Comparison of ENCODE assay signal across 27 cellular contexts in genomic region chr20:47534405-47534804, GRCh38. TPM values are rescaled to one million over a fixed set of nuclear protein-coding genes. Genes with fewer than 3 reads are reported as not detected.
A peak's percentile ranks its signal among the peaks of the same experiment; 100 is the strongest.
DNase-seq lines count a peak whose midpoint lies in the region; ATAC-seq and TF ChIP-seq lines count a peak whose summit lies in the region.
"Had no signal": no experiment of that assay in that cellular context is flagged by ENCODE, and none has a peak within 500 bp of the region (broad histone marks: within the 10 kb centered on the region; RNA-seq: fewer than 3 reads in every experiment).

No MANE protein-coding gene starts in this region.

- H3K9me2 ChIP-seq in DOHH2 (replicated peaks; ENCODE audit: control insufficient read depth, low read length) = no peaks in the 10 kb centered on the region
- H3K9me2 ChIP-seq: SK-N-SH had no signal

- H3K27ac Mint-ChIP-seq in activated naive CD4-positive, alpha-beta T cell treated with anti-CD3 and anti-CD28 coated beads for 36 hours = peak overlapping the region; percentile 18
- peak overlapping the region; percentile 70; the same call in 1 of the 2 replicates for H3K27ac Mint-ChIP-seq in WTC11
- H3K27ac Mint-ChIP-seq in stimulated activated naive B cell treated with anti-CD40 and anti-IgM and Interleukin-4, amounts not matched to agents 10 μg/mL and 1 μg/mL and 100 μg/mL, for 72 hours = peak overlapping the region; percentile 73

- no peaks in the 10 kb centered on the region for H3K27me3 Mint-ChIP-seq in activated naive CD4-positive, alpha-beta T cell treated with anti-CD3 and anti-CD28 coated beads for 36 hours (ENCODE audit: low read depth)
- no peaks in the 10 kb centered on the region for H3K27me3 Mint-ChIP-seq in WTC11 (ENCODE audit: low read depth)
- no peaks in the 10 kb centered on the region for H3K27me3 Mint-ChIP-seq in stimulated activated naive B cell treated with anti-CD40 and anti-IgM and Interleukin-4, amounts not matched to agents 10 μg/mL and 1 μg/mL and 100 μg/mL, for 72 hours

- CTCF ChIA-PET in activated naive CD4-positive, alpha-beta T cell treated with anti-CD3 and anti-CD28 coated beads for 36 hours (lab: Charles Lee) = interaction anchor here (1.0 kb wide), 1 partner anchor 150 kb away, joined by 3 read pairs; no protein-coding TSS in a partner anchor
- CTCF ChIA-PET in WTC11 (lab: Charles Lee) = interaction anchor here (0.6 to 1.6 kb wide), 22 partner anchors 11 to 338 kb away, joined by 3 to 16 read pairs (median 5); partner anchors contain the start of gene NCOA3

- no peak overlapping the region for H3K4me3 Mint-ChIP-seq in activated naive CD4-positive, alpha-beta T cell treated with anti-CD3 and anti-CD28 coated beads for 36 hours
- no peak overlapping the region for H3K4me3 Mint-ChIP-seq in WTC11
- H3K4me3 Mint-ChIP-seq in stimulated activated naive B cell treated with anti-CD40 and anti-IgM and Interleukin-4, amounts not matched to agents 10 μg/mL and 1 μg/mL and 100 μg/mL, for 72 hours = peak overlapping the region in 1 of 2 donors; percentile 12

- POLR2A ChIA-PET in WTC11 (lab: Charles Lee) = no interaction called here

- ATAC-seq in WTC11 (no peak), HG03175 (IDR thresholded peaks at IDR 0.05; ENCODE audit: unreplicated experiment) (no peak)
- ATAC-seq in stimulated activated naive B cell treated with anti-CD40 and anti-IgM and Interleukin-4, amounts not matched to agents 10 μg/mL and 1 μg/mL and 100 μg/mL, for 72 hours (replicated peaks) = no peak
- ATAC-seq: left colon, mucosa of descending colon, PC-3 had no signal

- intact Hi-C loops in activated naive CD4-positive, alpha-beta T cell treated with anti-CD3 and anti-CD28 coated beads for 36 hours (cut with micrococcal nuclease) = no loop called here

- no peak for TF ChIP-seq CTCF in DOHH2 (IDR thresholded peaks at IDR 0.05; ENCODE audit: low read depth, low read length, poor library complexity, severe bottlenecking)
- no peak for TF ChIP-seq CTCF in WTC11 (IDR thresholded peaks at IDR 0.05)

- no peak overlapping the region for H3K27ac ChIP-seq in DOHH2 (ENCODE audit: low read depth, low read length)
- H3K27ac ChIP-seq: thoracic aorta, uterus had no signal

- no peaks in the 10 kb centered on the region for H3K9me3 ChIP-seq in DOHH2 (ENCODE audit: control insufficient read depth, insufficient read depth, low read length)
- H3K9me3 ChIP-seq: HAP-1, MG63, mucosa of descending colon, SK-N-SH, thoracic aorta, uterus had no signal

- peaks cover 40% of the 10 kb centered on the region for H4K20me1 ChIP-seq in DOHH2 (ENCODE audit: control insufficient read depth, insufficient read depth, low read depth, low read length)

- H3K27me3 ChIP-seq in DOHH2 (ENCODE audit: control insufficient read depth, low read length) = no peaks in the 10 kb centered on the region
- H3K27me3 ChIP-seq: MG63, uterus had no signal

- H3K4me3 ChIP-seq in DOHH2 (ENCODE audit: low read length) = no peak overlapping the region
- H3K4me3 ChIP-seq: HAP-1, MG63, mucosa of descending colon, thoracic aorta, uterus had no signal

- H3K4me1 Mint-ChIP-seq in activated naive CD4-positive, alpha-beta T cell treated with anti-CD3 and anti-CD28 coated beads for 36 hours (ENCODE audit: low read depth) = peaks cover 46% of the 10 kb centered on the region
- peaks cover 16% of the 10 kb centered on the region for H3K4me1 Mint-ChIP-seq in WTC11
- peaks cover 34 to 76% of the 10 kb centered on the region in 2 donors for H3K4me1 Mint-ChIP-seq in stimulated activated naive B cell treated with anti-CD40 and anti-IgM and Interleukin-4, amounts not matched to agents 10 μg/mL and 1 μg/mL and 100 μg/mL, for 72 hours

- H3K36me3 Mint-ChIP-seq in activated naive CD4-positive, alpha-beta T cell treated with anti-CD3 and anti-CD28 coated beads for 36 hours (ENCODE audit: low read depth) = peaks cover 25% of the 10 kb centered on the region
- H3K36me3 Mint-ChIP-seq in WTC11 = peaks cover 2% of the 10 kb centered on the region; the same call in 1 of the 2 replicates
- H3K36me3 Mint-ChIP-seq in stimulated activated naive B cell treated with anti-CD40 and anti-IgM and Interleukin-4, amounts not matched to agents 10 μg/mL and 1 μg/mL and 100 μg/mL, for 72 hours = peaks cover 29 to 46% of the 10 kb centered on the region in 2 donors

- H3K9me3 Mint-ChIP-seq in activated naive CD4-positive, alpha-beta T cell treated with anti-CD3 and anti-CD28 coated beads for 36 hours = no peaks in the 10 kb centered on the region
- H3K9me3 Mint-ChIP-seq in WTC11 = no peaks in the 10 kb centered on the region
- H3K9me3 Mint-ChIP-seq in stimulated activated naive B cell treated with anti-CD40 and anti-IgM and Interleukin-4, amounts not matched to agents 10 μg/mL and 1 μg/mL and 100 μg/mL, for 72 hours = no peaks in the 10 kb centered on the region

- H3K4me1 ChIP-seq in DOHH2 (ENCODE audit: control insufficient read depth, low read length) = peaks cover 93% of the 10 kb centered on the region
- H3K4me1 ChIP-seq: HAP-1, uterus had no signal

- H3F3A ChIP-seq in DOHH2 (ENCODE audit: control insufficient read depth, insufficient read depth) = peaks cover 45% of the 10 kb centered on the region

- peaks cover 87% of the 10 kb centered on the region for H3K36me3 ChIP-seq in DOHH2 (ENCODE audit: control insufficient read depth, low read length)
- H3K36me3 ChIP-seq: HAP-1, thoracic aorta, uterus had no signal

- DNase-seq in activated naive CD4-positive, alpha-beta T cell treated with anti-CD3 and anti-CD28 coated beads for 36 hours = no peak
- DNase-seq in activated naive CD4-positive, alpha-beta T cell (lab: John Stamatoyannopoulos, UW) = no peak
- DNase-seq in WTC11 (ENCODE audit: low spot score) = no peak
- DNase-seq in stimulated activated naive B cell treated with anti-CD40 and anti-IgM and Interleukin-4, amounts not matched to agents 10 μg/mL and 1 μg/mL and 100 μg/mL, for 72 hours = no peak
- DNase-seq in germinal center (ENCODE audit: low spot score) = no peak
- DNase-seq: ACHN; activated CD4-positive, alpha-beta T cell treated with anti-CD3 and anti-CD28 coated beads for 4 hours; COR-L47; cortex of kidney; effector memory CD4-positive, alpha-beta T cell; KBM-7; left colon; MG63; mucosa of descending colon; NCI-H1105; NCI-H187 treated with DMSO at 0.1 percent for 48 hours; NCI-H2171; NCI-H510A treated with DMSO at 0.1 percent for 48 hours; PC-3; SK-N-SH; small intestine; stimulated activated naive CD4-positive, alpha-beta T cell treated with Interleukin-2 at 50 U/mL for 16 hours; uterus had no signal

- H3K4me2 ChIP-seq in DOHH2 (ENCODE audit: low read length) = peak overlapping the region; percentile 29
- H3K4me2 ChIP-seq: SK-N-SH had no signal

- peaks cover 100% of the 10 kb centered on the region for H3K79me2 ChIP-seq in DOHH2 (ENCODE audit: control insufficient read depth, low read length)

TF ChIP-seq in WTC11, 78 proteins besides CTCF, POLR2A, EP300 and RAD21:
- no peak for TF ChIP-seq MXD4 (CRISPR knock-in tag; IDR thresholded peaks at IDR 0.05; ENCODE audit: borderline replicate concordance)

RNA-seq across cellular contexts. Expression of gene NCOA3, which starts 32.7 kb away (rescaled TPM):
- 10 to 100 TPM; 48.3 to 53.2 TPM for total RNA-seq in activated naive CD4-positive, alpha-beta T cell treated with anti-CD3 and anti-CD28 coated beads for 36 hours
- total RNA-seq in WTC11 (2021) = 20.2 to 25.2 TPM (median 21.5 TPM) in 3 replicates

Comparison
In these comparisons a context has a peak if more than half of its experiments do, and no peak if none do; other contexts are left out.
1. H3K27ac Mint-ChIP-seq: peak in every context shown above with its lines; median percentile 73 in stimulated activated naive B cell treated with anti-CD40 and anti-IgM and Interleukin-4, amounts not matched to agents 10 μg/mL and 1 μg/mL and 100 μg/mL, for 72 hours; 70 in WTC11; 18 in activated naive CD4-positive, alpha-beta T cell treated with anti-CD3 and anti-CD28 coated beads for 36 hours.